2 cellular contexts compared by ENCODE assay signal in genomic region chr12:92648242-92649031, GRCh38.
TF ChIP-seq lines count a peak whose summit lies in the region.

No MANE protein-coding gene starts in this region.

TF ChIP-seq in IMR-90, 13 proteins besides CTCF, POLR2A, EP300 and RAD21:
- TF ChIP-seq CHD1 (IDR thresholded peaks at IDR 0.05; ENCODE audit: low read depth, low read length) (no peak), NFE2L2 (IDR thresholded peaks at IDR 0.05; ENCODE audit: low read depth, low read length) (no peak), RCOR1 (IDR thresholded peaks at IDR 0.05; ENCODE audit: insufficient replicate concordance, low read length) (no peak), MAFK (IDR thresholded peaks at IDR 0.05; ENCODE audit: low read depth, low read length) (peak; percentile 98)

TF ChIP-seq in endothelial cell of umbilical vein, 7 proteins besides CTCF, POLR2A, EP300 and RAD21:
- TF ChIP-seq JUN (IDR thresholded peaks at IDR 0.05; ENCODE audit: borderline replicate concordance, insufficient read depth, insufficient read length, low read depth) (no peak), FOS (IDR thresholded peaks at IDR 0.05; ENCODE audit: borderline replicate concordance, insufficient read depth, low read length) (peak; percentile 36)
TF ChIP-seq in endothelial cell of umbilical vein: peak in this region for 1.
